Comparison of ENCODE assay signal across 12 cellular contexts in the genomic region with DNA sequence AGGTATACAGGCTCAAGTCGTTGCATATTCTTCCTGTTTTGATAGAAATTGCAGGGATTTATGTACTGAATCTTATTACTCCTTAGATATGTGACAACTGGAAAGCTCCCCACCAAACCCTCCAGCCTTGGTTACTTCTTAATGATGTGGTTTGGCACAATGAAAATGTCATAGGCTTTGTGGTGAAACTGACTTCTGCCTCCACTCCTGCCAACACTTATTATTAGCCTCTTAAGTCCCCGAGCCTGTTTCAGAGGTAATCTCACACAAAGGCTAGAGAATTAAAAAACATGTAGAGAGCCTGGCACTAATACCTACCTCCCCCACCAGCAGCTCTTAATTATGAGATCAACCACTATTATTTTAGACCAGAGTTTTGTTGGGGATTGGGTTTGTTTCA. TPM values are rescaled to one million over a fixed set of nuclear protein-coding genes. Genes with fewer than 3 reads are reported as not detected.
DNase-seq lines count a peak whose midpoint lies in the region; ATAC-seq and TF ChIP-seq lines count a peak whose summit lies in the region.
"Had no signal": no experiment of that assay in that cellular context is flagged by ENCODE, and none has a peak within 500 bp of the region (broad histone marks: within the 10 kb centered on the region; RNA-seq: fewer than 3 reads in every experiment).

No MANE protein-coding gene starts in this region.

- intact Hi-C loops in CD4-positive, alpha-beta T cell (cut with DNase I, micrococcal nuclease) = loop anchor here (5.0 to 10.0 kb wide), 4 partner anchors 187 to 1585 kb away; partner anchors contain the start of genes ADSS2 (in 1 of the 2), CEP170 (in 1 of the 2), DESI2 (in 1 of the 2) and SDCCAG8 (in 1 of the 2)
- intact Hi-C loops in activated B cell treated with CpG ODN at 0.5 μM for 24 hours (cut with micrococcal nuclease) = loop anchor here (10.0 kb wide), 1 partner anchor 1735 kb away; no protein-coding TSS in a partner anchor

- ATAC-seq in CD4-positive, alpha-beta T cell (ENCODE audit: poor library complexity) = no peak
- no peak for ATAC-seq in activated B cell treated with CpG ODN at 0.5 μM for 24 hours (ENCODE audit: low read depth)
- no peak for ATAC-seq in memory B cell (ENCODE audit: low read depth)
- no peak for ATAC-seq in HG03039 (IDR thresholded peaks at IDR 0.05; ENCODE audit: unreplicated experiment)
- ATAC-seq in GM18868 (IDR thresholded peaks at IDR 0.05; ENCODE audit: unreplicated experiment) = no peak

- H3K4me1 Mint-ChIP-seq in CD4-positive, alpha-beta T cell (ENCODE audit: low read depth) = peaks cover 81% of the 10 kb centered on the region
- peaks cover 46% of the 10 kb centered on the region for H3K4me1 Mint-ChIP-seq in activated B cell treated with CpG ODN at 0.5 μM for 24 hours
- H3K4me1 Mint-ChIP-seq in memory B cell = peaks cover 27% of the 10 kb centered on the region

- H3K27me3 ChIP-seq in CD4-positive, alpha-beta T cell (ENCODE audit: control insufficient read depth, insufficient read depth, low read length) = no peaks in the 10 kb centered on the region

- H3K36me3 Mint-ChIP-seq in CD4-positive, alpha-beta T cell (ENCODE audit: low read depth) = peaks cover 86% of the 10 kb centered on the region
- H3K36me3 Mint-ChIP-seq in activated B cell treated with CpG ODN at 0.5 μM for 24 hours (ENCODE audit: low read depth) (peaks cover 78% of the 10 kb centered on the region), memory B cell (peaks cover 13% of the 10 kb centered on the region)

- H3K4me3 Mint-ChIP-seq in CD4-positive, alpha-beta T cell = peak overlapping the region; percentile 11
- H3K4me3 Mint-ChIP-seq in activated B cell treated with CpG ODN at 0.5 μM for 24 hours (no peak overlapping the region), memory B cell (no peak overlapping the region)

- no peak overlapping the region for H3K27ac ChIP-seq in CD4-positive, alpha-beta T cell (ENCODE audit: low read depth, low read length)

- peak overlapping the region; percentile 50 for H3K27ac Mint-ChIP-seq in CD4-positive, alpha-beta T cell
- H3K27ac Mint-ChIP-seq in activated B cell treated with CpG ODN at 0.5 μM for 24 hours (peak overlapping the region; percentile 63), memory B cell (peak overlapping the region; percentile 76)

- no peak for DNase-seq in CD4-positive, alpha-beta T cell
- DNase-seq in HEK293T (ENCODE audit: extremely low spot score) (no peak), activated B cell treated with CpG ODN at 0.5 μM for 24 hours (no peak), memory B cell (ENCODE audit: low spot score in 2 of 2) (no peak), OCI-M2 (lab: John Stamatoyannopoulos, UW; ENCODE audit: unreplicated experiment) (no peak), KG1 (lab: John Stamatoyannopoulos, UW) (no peak)
- DNase-seq: EL, H7, NCI-H2081, SHP77 treated with DMSO at 0.1 percent for 48 hours had no signal

- H3K9me3 ChIP-seq in CD4-positive, alpha-beta T cell (ENCODE audit: control insufficient read depth, low read length) = no peaks in the 10 kb centered on the region

- no peaks in the 10 kb centered on the region for H3K9me3 Mint-ChIP-seq in CD4-positive, alpha-beta T cell
- no peaks in the 10 kb centered on the region for H3K9me3 Mint-ChIP-seq in activated B cell treated with CpG ODN at 0.5 μM for 24 hours
- H3K9me3 Mint-ChIP-seq in memory B cell = peaks cover 1% of the 10 kb centered on the region

- TF ChIP-seq CTCF in CD4-positive, alpha-beta T cell (IDR thresholded peaks at IDR 0.05) = no peak
- no peak for TF ChIP-seq CTCF in activated B cell treated with CpG ODN at 0.5 μM for 24 hours (IDR thresholded peaks at IDR 0.05)

- CTCF ChIA-PET in CD4-positive, alpha-beta T cell (lab: Charles Lee) = interaction anchor here (1.0 to 1.5 kb wide), 5 partner anchors 8 to 203 kb away, joined by 3 to 5 read pairs (median 3); no protein-coding TSS in a partner anchor
- CTCF ChIA-PET in HEK293T (lab: Yijun Ruan, JAX) (interaction anchor here (2.0 kb wide), 1 partner anchor 203 kb away, joined by 9 read pairs; no protein-coding TSS in a partner anchor), activated B cell treated with CpG ODN at 0.5 μM for 24 hours (lab: Charles Lee) (interaction anchor here (1.0 kb wide), 1 partner anchor 202 kb away, joined by 4 read pairs; no protein-coding TSS in a partner anchor)

- no peaks in the 10 kb centered on the region for H3K27me3 Mint-ChIP-seq in CD4-positive, alpha-beta T cell
- H3K27me3 Mint-ChIP-seq in activated B cell treated with CpG ODN at 0.5 μM for 24 hours = no peaks in the 10 kb centered on the region
- H3K27me3 Mint-ChIP-seq in memory B cell = no peaks in the 10 kb centered on the region

- POLR2A ChIA-PET in CD4-positive, alpha-beta T cell (lab: Charles Lee) = interaction anchor here (0.9 to 16.6 kb wide), 4 partner anchors 9 to 131 kb away, joined by 3 to 1262 read pairs (median 138); partner anchors contain the start of gene HNRNPU
- POLR2A ChIA-PET in HEK293T (lab: Yijun Ruan, JAX) (interaction anchor here (1.3 to 9.6 kb wide), 2 partner anchors 23 to 131 kb away, joined by 3 to 127 read pairs; partner anchors contain the start of gene HNRNPU), activated B cell treated with CpG ODN at 0.5 μM for 24 hours (lab: Charles Lee) (interaction anchor here (0.6 to 8.4 kb wide), 6 partner anchors 11 to 208 kb away, joined by 3 to 364 read pairs (median 6); partner anchors contain the start of gene HNRNPU)

TF ChIP-seq in HEK293T, 16 proteins besides CTCF, POLR2A, EP300 and RAD21:
- TF ChIP-seq L3MBTL2 (conservative IDR thresholded peaks at IDR 0.05) = peak; percentile 24; the same call in 1 of the 2 replicates
- no peak for TF ChIP-seq FOXM1 (IDR thresholded peaks at IDR 0.05; ENCODE audit: borderline replicate concordance)
TF ChIP-seq in HEK293T: peak in this region for 1.

RNA-seq across cellular contexts. Expression of gene COX20, which starts 4.2 kb away (rescaled TPM):
- total RNA-seq in CD4-positive, alpha-beta T cell = 10 to 100 TPM; 14.5 to 16.8 TPM
- total RNA-seq in activated B cell treated with CpG ODN at 0.5 μM for 24 hours = 37.1 and 37.6 TPM in 2 replicates

RNA-seq across cellular contexts. Expression of gene HNRNPU, which starts 24.7 kb away (rescaled TPM):
- total RNA-seq in CD4-positive, alpha-beta T cell = 100 to 1,000 TPM; 415 TPM
- total RNA-seq in activated B cell treated with CpG ODN at 0.5 μM for 24 hours = 424 and 428 TPM in 2 replicates
